23 cellular contexts compared by ENCODE assay signal in the genomic region with DNA sequence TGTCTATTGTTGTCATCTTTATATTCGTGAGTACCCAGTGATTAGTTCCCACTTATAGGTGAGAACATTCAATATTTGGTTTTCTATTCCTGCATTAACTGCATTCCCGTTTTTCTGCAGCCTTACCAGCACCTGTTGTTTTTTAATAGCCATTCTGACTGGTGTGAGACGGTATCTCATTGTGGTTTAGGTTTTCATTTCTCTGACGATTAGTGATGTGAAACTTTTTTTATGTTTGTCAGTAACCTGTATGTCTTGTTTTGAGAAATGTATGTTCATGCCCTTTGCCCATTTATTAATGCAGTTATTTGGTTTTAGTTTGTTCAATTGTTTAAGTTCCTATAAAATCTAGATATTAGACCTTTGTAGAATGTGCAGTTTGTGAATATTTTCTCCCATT.
A peak's percentile ranks its signal among the peaks of the same experiment; 100 is the strongest.
DNase-seq lines count a peak whose midpoint lies in the region; ATAC-seq and TF ChIP-seq lines count a peak whose summit lies in the region.
"Had no signal": no experiment of that assay in that cellular context is flagged by ENCODE, and none has a peak within 500 bp of the region (broad histone marks: within the 10 kb centered on the region; RNA-seq: fewer than 3 reads in every experiment).

No MANE protein-coding gene starts in this region.

- no peak overlapping the region for H3K27ac Mint-ChIP-seq in activated naive CD8-positive, alpha-beta T cell treated with anti-CD3 and anti-CD28 coated beads for 36 hours
- H3K27ac Mint-ChIP-seq: CD14-positive monocyte; CD4-positive, alpha-beta T cell; CD8-positive, alpha-beta memory T cell; GM23338; H9 had no signal

- H3K79me2 ChIP-seq in KMS-11 (ENCODE audit: insufficient read depth, low read depth) = no peaks in the 10 kb centered on the region

- H3K4me2 ChIP-seq in KMS-11 = peak overlapping the region; percentile 52
- H3K4me2 ChIP-seq: A549; BLaER1 treated with 17β-estradiol and CSF1 and Interleukin-3, amounts not matched to agents 10 nM and 100 nM; GM23338 had no signal

- ATAC-seq in GM18867 (IDR thresholded peaks at IDR 0.05; ENCODE audit: unreplicated experiment) = peak; percentile 59
- ATAC-seq: A549, GM12878, GM23338, HCT116 had no signal

- no peak overlapping the region for H3K4me3 ChIP-seq in KMS-11 (IDR thresholded peaks at IDR 0.05; ENCODE audit: insufficient read depth, low read depth, low read length)
- H3K4me3 ChIP-seq: A549; BLaER1 treated with 17β-estradiol and CSF1 and Interleukin-3, amounts not matched to agents 10 nM and 100 nM; GM12878; GM23338 had no signal

- H3K4me3 Mint-ChIP-seq in activated naive CD8-positive, alpha-beta T cell treated with anti-CD3 and anti-CD28 coated beads for 36 hours = no peak overlapping the region
- H3K4me3 Mint-ChIP-seq: CD14-positive monocyte; CD4-positive, alpha-beta T cell; CD8-positive, alpha-beta memory T cell; GM23338; H9 had no signal

- H3K4me1 Mint-ChIP-seq in activated naive CD8-positive, alpha-beta T cell treated with anti-CD3 and anti-CD28 coated beads for 36 hours = no peaks in the 10 kb centered on the region
- H3K4me1 Mint-ChIP-seq: CD14-positive monocyte; CD8-positive, alpha-beta memory T cell had no signal

- peak overlapping the region; percentile 35 for H2AFZ ChIP-seq in KMS-11 (ENCODE audit: low read depth)
- H2AFZ ChIP-seq: GM23338 had no signal

- H3K9me3 Mint-ChIP-seq in activated naive CD8-positive, alpha-beta T cell treated with anti-CD3 and anti-CD28 coated beads for 36 hours = peaks cover 4% of the 10 kb centered on the region
- H3K9me3 Mint-ChIP-seq: GM23338 had no signal

- H3K36me3 Mint-ChIP-seq in activated naive CD8-positive, alpha-beta T cell treated with anti-CD3 and anti-CD28 coated beads for 36 hours = no peaks in the 10 kb centered on the region
- H3K36me3 Mint-ChIP-seq: CD14-positive monocyte; CD8-positive, alpha-beta memory T cell had no signal

- no peaks in the 10 kb centered on the region for H3K27me3 Mint-ChIP-seq in activated naive CD8-positive, alpha-beta T cell treated with anti-CD3 and anti-CD28 coated beads for 36 hours
- H3K27me3 Mint-ChIP-seq: CD4-positive, alpha-beta T cell had no signal

- no peaks in the 10 kb centered on the region for H3K27me3 ChIP-seq in KMS-11 (ENCODE audit: insufficient read depth, low read depth)
- H3K27me3 ChIP-seq: BE2C; BLaER1 treated with 17β-estradiol and CSF1 and Interleukin-3, amounts not matched to agents 10 nM and 100 nM had no signal

- no peak overlapping the region for H3K9ac ChIP-seq in KMS-11
- H3K9ac ChIP-seq: BLaER1 treated with 17β-estradiol and CSF1 and Interleukin-3, amounts not matched to agents 10 nM and 100 nM had no signal

- peaks cover 45% of the 10 kb centered on the region for H3K4me1 ChIP-seq in KMS-11 (ENCODE audit: low read depth, poor library complexity, severe bottlenecking)
- H3K4me1 ChIP-seq: A549; BE2C; BLaER1 treated with 17β-estradiol and CSF1 and Interleukin-3, amounts not matched to agents 10 nM and 100 nM had no signal

- H3K27ac ChIP-seq in KMS-11 = peak overlapping the region; percentile 33; the same call in 1 of the 2 replicates
- H3K27ac ChIP-seq: A549; BLaER1 treated with 17β-estradiol and CSF1 and Interleukin-3, amounts not matched to agents 10 nM and 100 nM had no signal

- H4K20me1 ChIP-seq in KMS-11 (ENCODE audit: insufficient read depth) = no peaks in the 10 kb centered on the region
- H4K20me1 ChIP-seq: BLaER1 treated with 17β-estradiol and CSF1 and Interleukin-3, amounts not matched to agents 10 nM and 100 nM had no signal

- no peak for TF ChIP-seq CTCF in KMS-11 (conservative IDR thresholded peaks at IDR 0.05; ENCODE audit: low read depth, low read length)

- DNase-seq in NCI-H748 (lab: John Stamatoyannopoulos, UW; ENCODE audit: unreplicated experiment) (peak; percentile 84), nucleus accumbens (lab: John Stamatoyannopoulos, UW) (no peak)
- no peak for DNase-seq in stimulated activated CD4-positive, alpha-beta T cell treated with anti-CD3 and anti-CD28 coated beads, Interleukin-1b, Interleukin-23, amount 100 ng/mL, for 48 hours
- DNase-seq in activated naive CD8-positive, alpha-beta T cell treated with anti-CD3 and anti-CD28 coated beads for 36 hours = no peak
- DNase-seq: 8988T; ACHN; AML-193; BE2C; CD4-positive, alpha-beta T cell; CD8-positive, alpha-beta memory T cell; DMS 273 treated with DMSO at 0.1 percent for 48 hours; DMS79; EL; GDM1; H9 had no signal

- H3K36me3 ChIP-seq in KMS-11 (ENCODE audit: insufficient read depth) = no peaks in the 10 kb centered on the region
- H3K36me3 ChIP-seq: BE2C; BLaER1 treated with 17β-estradiol and CSF1 and Interleukin-3, amounts not matched to agents 10 nM and 100 nM had no signal
